In the genomic region with DNA sequence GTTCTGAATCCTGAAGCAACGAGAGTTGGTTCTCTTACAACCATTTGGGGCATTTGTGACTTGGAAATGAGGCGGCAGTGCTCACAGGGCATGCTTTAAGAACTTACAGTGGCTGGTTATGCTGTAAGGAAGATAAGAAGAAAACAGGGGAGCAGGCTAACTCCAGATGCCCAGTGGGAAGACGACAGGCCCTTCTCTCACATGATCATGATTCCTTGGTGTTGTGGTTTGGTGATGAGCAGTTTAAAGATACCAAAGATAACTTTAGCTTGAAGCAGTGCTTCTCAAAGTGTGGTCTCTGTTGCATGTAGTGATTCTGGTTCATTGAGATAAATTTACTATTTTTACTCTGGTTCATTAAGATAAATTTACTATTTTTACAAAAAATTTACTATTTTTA, we compare ENCODE assay signal across 1 cellular context.
TF ChIP-seq lines count a peak whose summit lies in the region.

No MANE protein-coding gene starts in this region.

TF ChIP-seq in K562, 482 proteins besides CTCF, POLR2A, EP300 and RAD21:
- TF ChIP-seq ZNF347 (CRISPR knock-in tag; IDR thresholded peaks at IDR 0.05; ENCODE audit: low read depth), result no peak
- TF ChIP-seq FOSL1 (tag; conservative IDR thresholded peaks at IDR 0.05), result peak; percentile 59
